Comparison of ENCODE assay signal across 1 cellular context in genomic region chr15:40093224-40093842, GRCh38.
TF ChIP-seq lines count a peak whose summit lies in the region.

No MANE protein-coding gene starts in this region.

TF ChIP-seq in IMR-90, 13 proteins besides CTCF, POLR2A, EP300 and RAD21 (continued from another document):
- TF ChIP-seq BHLHE40 (IDR thresholded peaks at IDR 0.05; ENCODE audit: low read depth, low read length) (no peak), NFE2L2 (IDR thresholded peaks at IDR 0.05; ENCODE audit: low read depth, low read length) (no peak), RFX5 (IDR thresholded peaks at IDR 0.05; ENCODE audit: low read depth, low read length) (no peak), MXI1 (IDR thresholded peaks at IDR 0.05; ENCODE audit: borderline replicate concordance, low read depth, low read length) (no peak), MAZ (IDR thresholded peaks at IDR 0.05; ENCODE audit: borderline replicate concordance, low read depth, low read length) (no peak), ELK1 (IDR thresholded peaks at IDR 0.05; ENCODE audit: borderline replicate concordance, low read depth, low read length) (no peak), FOS (IDR thresholded peaks at IDR 0.05; ENCODE audit: low read depth, low read length) (no peak), CEBPB (IDR thresholded peaks at IDR 0.05; ENCODE audit: low read depth, low read length) (no peak), MAFK (IDR thresholded peaks at IDR 0.05; ENCODE audit: low read depth, low read length) (no peak), RCOR1 (IDR thresholded peaks at IDR 0.05; ENCODE audit: insufficient replicate concordance, low read length) (no peak), CHD1 (IDR thresholded peaks at IDR 0.05; ENCODE audit: low read depth, low read length) (no peak)
TF ChIP-seq in IMR-90: peak in this region for 0.
